ENCODE assay signal across 8 cellular contexts in the genomic region with DNA sequence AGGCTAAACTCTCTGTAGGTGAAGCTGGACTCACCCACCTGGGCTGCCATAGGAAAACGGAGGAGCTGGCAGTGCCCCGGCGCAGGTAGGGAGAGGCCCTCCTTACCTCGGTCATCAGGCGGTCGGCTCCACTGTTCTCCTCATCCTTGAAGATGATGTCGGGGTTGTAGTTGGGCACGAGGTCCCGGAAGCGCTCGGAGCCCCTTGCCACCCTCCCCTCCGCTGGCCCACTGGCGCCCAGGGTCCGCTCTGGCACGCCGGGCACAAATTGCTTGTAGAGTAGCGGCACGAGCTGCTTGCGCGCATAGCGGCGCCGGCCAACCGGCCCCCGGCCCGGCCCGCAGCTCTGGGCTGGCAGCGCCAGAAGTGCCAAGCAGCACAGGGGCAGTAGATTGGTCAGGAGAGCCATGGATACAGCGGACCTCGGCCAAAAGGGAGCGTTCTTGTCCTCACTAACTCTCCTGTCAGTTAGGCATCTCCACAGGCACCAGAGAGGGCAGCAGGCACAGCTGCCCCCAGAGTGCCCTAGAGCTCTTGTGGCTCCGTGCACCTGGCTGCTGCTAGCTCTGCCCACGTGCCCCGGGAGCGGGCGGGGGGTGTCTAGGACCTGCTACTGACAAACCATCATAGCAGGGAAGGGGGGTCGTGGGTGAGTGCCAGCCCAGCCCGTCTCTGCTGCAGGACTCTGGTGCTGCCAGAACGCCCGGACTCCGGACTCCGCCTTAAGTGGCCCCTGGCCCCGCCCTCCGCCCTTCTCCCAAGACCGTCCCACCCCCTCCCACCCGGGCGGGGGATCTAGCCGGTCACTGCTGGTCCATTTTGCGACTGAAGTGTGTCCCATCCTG. TPM values are rescaled to one million over a fixed set of nuclear protein-coding genes. Genes with fewer than 3 reads are reported as not detected.
DNase-seq lines count a peak whose midpoint lies in the region; ATAC-seq and TF ChIP-seq lines count a peak whose summit lies in the region.

Gene DHH, minus strand, starts transcription at position 698 of the 845 bp plus-strand sequence. Its CDS starts 289 bp downstream, at position 409.

- H3K23ac ChIP-seq in neuronal stem cell (ENCODE audit: low read depth, low read length, poor library complexity), result peak within 1 kb of the TSS; percentile 68

- H4K91ac ChIP-seq in neuronal stem cell (ENCODE audit: low read depth, low read length, poor library complexity), result no peak within 1 kb of the TSS

- peak within 1 kb of the TSS; percentile 90 for H2AK5ac ChIP-seq in neuronal stem cell (ENCODE audit: low read depth, low read length)

- no peak within 1 kb of the TSS for H3K4ac ChIP-seq in neuronal stem cell (ENCODE audit: low read length)

- no peak within 1 kb of the TSS for H2BK5ac ChIP-seq in neuronal stem cell (ENCODE audit: low read length)

- no peak for TF ChIP-seq CTCF in endothelial cell (IDR thresholded peaks at IDR 0.05; ENCODE audit: unreplicated experiment)
- TF ChIP-seq CTCF in osteocyte (IDR thresholded peaks at IDR 0.05), result no peak

- H3K27ac ChIP-seq in neuronal stem cell (replicated peaks; ENCODE audit: low read length), result no peak within 1 kb of the TSS

- WGBS in neuronal stem cell (ENCODE audit: extremely low coverage in 2 of 2, insufficient read length in 2 of 2, insufficient replicate concordance in 1 of 2), 2 donors, result no CpG with 5 or more reads among the region's 49 CpGs

- H3K4me1 Mint-ChIP-seq in endothelial cell (ENCODE audit: unreplicated experiment) (peaks cover 37% of the 10 kb centered on the region), osteocyte (ENCODE audit: unreplicated experiment) (peaks cover 28% of the 10 kb centered on the region)

- no peaks in the 10 kb centered on the region for H3K79me1 ChIP-seq in neuronal stem cell (ENCODE audit: low read depth, low read length)

- H2BK12ac ChIP-seq in neuronal stem cell (ENCODE audit: low read length), result peak within 1 kb of the TSS; percentile 35

- peak within 1 kb of the TSS; percentile 82 for H3K18ac ChIP-seq in neuronal stem cell (ENCODE audit: low read length)

- peak within 1 kb of the TSS; percentile 47 for H2AFZ ChIP-seq in neuronal stem cell (ENCODE audit: low read length)

- peak within 1 kb of the TSS; percentile 80 for H3K9ac ChIP-seq in neuronal stem cell (ENCODE audit: low read depth, low read length, poor library complexity)

- no peaks in the 10 kb centered on the region for H3K9me3 Mint-ChIP-seq in endothelial cell (ENCODE audit: unreplicated experiment)
- no peaks in the 10 kb centered on the region for H3K9me3 Mint-ChIP-seq in osteocyte (ENCODE audit: unreplicated experiment)

- ATAC-seq in GM19328 (IDR thresholded peaks at IDR 0.05; ENCODE audit: unreplicated experiment), result no peak

- no peak within 1 kb of the TSS for H4K8ac ChIP-seq in neuronal stem cell (ENCODE audit: low read depth, low read length)

- peak within 1 kb of the TSS; percentile 27 for H3K14ac ChIP-seq in neuronal stem cell (ENCODE audit: low read length)

- H3K27me3 Mint-ChIP-seq in endothelial cell (ENCODE audit: unreplicated experiment) (peaks cover 20% of the 10 kb centered on the region), osteocyte (ENCODE audit: unreplicated experiment) (peaks cover 33% of the 10 kb centered on the region)

- H3K4me3 Mint-ChIP-seq in endothelial cell (ENCODE audit: unreplicated experiment), result peak within 1 kb of the TSS; percentile 56
- no peak within 1 kb of the TSS for H3K4me3 Mint-ChIP-seq in osteocyte (ENCODE audit: unreplicated experiment)

- H3K9me3 ChIP-seq in neuronal stem cell (replicated peaks in 1 of 2; ENCODE audit: control insufficient read depth in 2 of 2, insufficient read depth in 1 of 2, low read depth in 1 of 2, low read length in 2 of 2), result peaks cover 2% of the 10 kb centered on the region in 2 donors

- peak within 1 kb of the TSS; percentile 51 for H3K4me2 ChIP-seq in neuronal stem cell (ENCODE audit: insufficient read depth, low read length, poor library complexity, severe bottlenecking)

- no peak within 1 kb of the TSS for H2BK120ac ChIP-seq in neuronal stem cell (ENCODE audit: low read depth, low read length)

- peaks cover 19 to 36% of the 10 kb centered on the region in 2 donors for H3K4me1 ChIP-seq in neuronal stem cell (ENCODE audit: control insufficient read depth in 2 of 2, insufficient read depth in 1 of 2, low read depth in 1 of 2, low read length in 2 of 2)

- peaks cover 28 to 50% (median 41%) of the 10 kb centered on the region in 3 experiments for H3K27me3 ChIP-seq in neuronal stem cell (ENCODE audit: control insufficient read depth in 3 of 3, insufficient read depth in 3 of 3, low read depth in 1 of 3, low read length in 3 of 3)

- DNase-seq in EH (ENCODE audit: low read depth), result peak; percentile 27
- peak; percentile 28 for DNase-seq in NCI-H510A (lab: John Stamatoyannopoulos, UW)
- peak; percentile 46 for DNase-seq in endothelial cell (ENCODE audit: low spot score)
- DNase-seq in neuronal stem cell (ENCODE audit: low spot score), result no peak
- DNase-seq in osteocyte (ENCODE audit: extremely low spot score, unreplicated experiment), result no peak
- no peak for DNase-seq in inferior parietal cortex (ENCODE audit: extremely low spot score)
- no peak for DNase-seq in kidney glomerular epithelial cell (lab: John Stamatoyannopoulos, UW)

- H2BK15ac ChIP-seq in neuronal stem cell (ENCODE audit: low read length), result peak within 1 kb of the TSS; percentile 68

- H3K4me3 ChIP-seq in neuronal stem cell (ENCODE audit: low read length in 2 of 2), result peak within 1 kb of the TSS in 1 of 2 donors; percentile 65

- H3K27ac Mint-ChIP-seq in endothelial cell (ENCODE audit: unreplicated experiment) (peak within 1 kb of the TSS; percentile 70), osteocyte (ENCODE audit: unreplicated experiment) (no peak within 1 kb of the TSS)

- H3K36me3 ChIP-seq in neuronal stem cell (replicated peaks in 1 of 2; ENCODE audit: control insufficient read depth in 2 of 2, insufficient read depth in 2 of 2, low read length in 2 of 2), result peaks cover 11 to 39% of the 10 kb centered on the region in 2 donors

- H3K36me3 Mint-ChIP-seq in endothelial cell (ENCODE audit: low read depth, unreplicated experiment), result peaks cover 22% of the 10 kb centered on the region
- H3K36me3 Mint-ChIP-seq in osteocyte (ENCODE audit: unreplicated experiment), result peaks cover 26% of the 10 kb centered on the region

RNA-seq across cellular contexts. Expression of gene DHH, which starts in this region (rescaled TPM):
- total RNA-seq in endothelial cell (ENCODE audit: unreplicated experiment) (0.46 TPM), osteocyte (0.13 TPM in 1 of 2 replicates, not detected in the other)
- 0.14 TPM for polyA plus RNA-seq in neuronal stem cell (2013, experiment 1 of 2)
- 0.12 TPM for polyA plus RNA-seq in neuronal stem cell (2013, experiment 2 of 2)

Comparison
In these comparisons a context has a peak if more than half of its experiments do, and no peak if none do; other contexts are left out.
1. Peak in DNase-seq in endothelial cell; RNA of the gene not detected or under 1 TPM.
2. DNase-seq: peak in EH (single experiment) and NCI-H510A (single experiment); none in neuronal stem cell (single experiment), osteocyte (single experiment), inferior parietal cortex (single experiment) and kidney glomerular epithelial cell (single experiment).